In genomic region chr3:10437272-10437994, GRCh38 we compare ENCODE assay signal across 8 cellular contexts.
DNase-seq lines count a peak whose midpoint lies in the region; ATAC-seq and TF ChIP-seq lines count a peak whose summit lies in the region.

No MANE protein-coding gene starts in this region.

- H3K36me3 ChIP-seq in neural progenitor cell (no peaks in the 10 kb centered on the region), upper lobe of right lung (no peaks in the 10 kb centered on the region)

- peak; percentile 37 for DNase-seq in ACHN
- DNase-seq in H4 (ENCODE audit: low spot score), result peak; percentile 73
- DNase-seq in activated CD4-positive, alpha-beta T cell treated with anti-CD3 and anti-CD28 coated beads, Interleukin-2, amount 50 U/mL, for 1 hour, result peak; percentile 32
- peak; percentile 68 for DNase-seq in stimulated activated CD8-positive, alpha-beta memory T cell treated with anti-CD3 and anti-CD28 coated beads, Interleukin-12 subunit alpha, Interleukin-12 subunit beta, amount 100 ng/mL, for 4 hours (ENCODE audit: low read depth)
- no peak for DNase-seq in neural progenitor cell (ENCODE audit: low spot score)
- DNase-seq in upper lobe of right lung, result no peak
- no peak for DNase-seq in amniotic stem cell (lab: John Stamatoyannopoulos, UW)

- in situ Hi-C loops in ACHN (cut with HindIII; ENCODE audit: low pct_ligation_motif_present, low pct_unique_long_range_greater_than_20kb, low sequenced_read_pairs), result no loop called here

- H3K9me3 Mint-ChIP-seq in neural progenitor cell, result no peaks in the 10 kb centered on the region

- no peaks in the 10 kb centered on the region for H3K79me2 ChIP-seq in neural progenitor cell (ENCODE audit: low read depth)

- no peaks in the 10 kb centered on the region for H4K20me1 ChIP-seq in neural progenitor cell (ENCODE audit: low read depth)

- H3K4me1 Mint-ChIP-seq in neural progenitor cell, result peaks cover 6% of the 10 kb centered on the region

- no peak overlapping the region for H3K4me3 Mint-ChIP-seq in neural progenitor cell

- no peaks in the 10 kb centered on the region for H3K36me3 Mint-ChIP-seq in neural progenitor cell

- intact Hi-C loops in upper lobe of right lung (cut with DNase I), result no loop called here

- ATAC-seq in esophagus mucosa (peak; percentile 18), upper lobe of right lung (no peak)

- H3K4me3 ChIP-seq in neural progenitor cell, result no peak overlapping the region
- H3K4me3 ChIP-seq in upper lobe of right lung, result no peak overlapping the region

- H3K27me3 ChIP-seq in neural progenitor cell, result no peaks in the 10 kb centered on the region
- H3K27me3 ChIP-seq in upper lobe of right lung, result no peaks in the 10 kb centered on the region

- peaks cover 2% of the 10 kb centered on the region for H3K27me3 Mint-ChIP-seq in neural progenitor cell (ENCODE audit: insufficient read depth, low read depth)

- H3K4me2 ChIP-seq in neural progenitor cell, result no peak overlapping the region

- H3K4me1 ChIP-seq in neural progenitor cell (no peaks in the 10 kb centered on the region), upper lobe of right lung (no peaks in the 10 kb centered on the region)

- no peak overlapping the region for H3K27ac Mint-ChIP-seq in neural progenitor cell

- H3F3A ChIP-seq in neural progenitor cell (ENCODE audit: low read depth), result no peaks in the 10 kb centered on the region

- no peak overlapping the region for H3K27ac ChIP-seq in neural progenitor cell
- no peak overlapping the region for H3K27ac ChIP-seq in upper lobe of right lung

- TF ChIP-seq CTCF in neural progenitor cell (IDR thresholded peaks at IDR 0.05) (no peak), upper lobe of right lung (IDR thresholded peaks at IDR 0.05) (no peak)

- H3K9me3 ChIP-seq in neural progenitor cell (ENCODE audit: low read depth) (no peaks in the 10 kb centered on the region), upper lobe of right lung (no peaks in the 10 kb centered on the region)

- no peak overlapping the region for H2AFZ ChIP-seq in neural progenitor cell (replicated peaks)

- H3K9ac ChIP-seq in neural progenitor cell, result no peak overlapping the region

Comparison
In these comparisons a context has a peak if more than half of its experiments do, and no peak if none do; other contexts are left out.
1. DNase-seq: peak in ACHN (single experiment), H4 (single experiment), activated CD4-positive, alpha-beta T cell treated with anti-CD3 and anti-CD28 coated beads, Interleukin-2, amount 50 U/mL, for 1 hour (single experiment) and stimulated activated CD8-positive, alpha-beta memory T cell treated with anti-CD3 and anti-CD28 coated beads, Interleukin-12 subunit alpha, Interleukin-12 subunit beta, amount 100 ng/mL, for 4 hours (single experiment); none in neural progenitor cell (single experiment), upper lobe of right lung (single experiment) and amniotic stem cell (single experiment).